In genomic region chr15:40150163-40150925, GRCh38 we compare ENCODE assay signal across 8 cellular contexts. TPM values are rescaled to one million over a fixed set of nuclear protein-coding genes. Genes with fewer than 3 reads are reported as not detected.
A peak's percentile ranks its signal among the peaks of the same experiment; 100 is the strongest.
DNase-seq lines count a peak whose midpoint lies in the region; ATAC-seq, FAIRE-seq and TF ChIP-seq lines count a peak whose summit lies in the region.

No MANE protein-coding gene starts in this region.

- peak; percentile 82 for FAIRE-seq in H54 (lab: Jason Lieb, UNC)

- no peak for TF ChIP-seq POLR2A in H54 (IDR thresholded peaks at IDR 0.05; ENCODE audit: low read depth, low read length)

- no peak overlapping the region for H3K4me3 ChIP-seq in cardiac fibroblast (replicated peaks in 1 of 2; ENCODE audit: low read depth in 2 of 2, low read length in 2 of 2)

- no peak for TF ChIP-seq CTCF in cardiac fibroblast (IDR thresholded peaks at IDR 0.05; ENCODE audit: low read depth, low read length)

- ATAC-seq in GM18520 (IDR thresholded peaks at IDR 0.05; ENCODE audit: unreplicated experiment): no peak
- no peak for ATAC-seq in HG03442 (IDR thresholded peaks at IDR 0.05; ENCODE audit: unreplicated experiment)
- no peak for ATAC-seq in GM18517 (IDR thresholded peaks at IDR 0.05; ENCODE audit: unreplicated experiment)

- DNase-seq in H54 (ENCODE audit: insufficient read length, low spot score): peak; percentile 63
- DNase-seq in NCI-H226: peak; percentile 58
- peak; percentile 63 to 73 for DNase-seq in cardiac fibroblast (ENCODE audit: low read depth in 2 of 2)
- DNase-seq in pulmonary artery endothelial cell (ENCODE audit: low read depth, low spot score): peak; percentile 11
- DNase-seq in GM19240 (ENCODE audit: insufficient read length, low spot score): no peak

RNA-seq across cellular contexts. Expression of gene BUB1B, which starts 10.5 kb away (rescaled TPM):
- total RNA-seq in pulmonary artery endothelial cell: 26.8 and 51.2 TPM in 2 replicates

RNA-seq across cellular contexts. Expression of gene BMF, which starts 41.7 kb away (rescaled TPM):
- total RNA-seq in pulmonary artery endothelial cell: 1.1 and 2.5 TPM in 2 replicates
